ENCODE assay signal across 1 cellular context in the genomic region with DNA sequence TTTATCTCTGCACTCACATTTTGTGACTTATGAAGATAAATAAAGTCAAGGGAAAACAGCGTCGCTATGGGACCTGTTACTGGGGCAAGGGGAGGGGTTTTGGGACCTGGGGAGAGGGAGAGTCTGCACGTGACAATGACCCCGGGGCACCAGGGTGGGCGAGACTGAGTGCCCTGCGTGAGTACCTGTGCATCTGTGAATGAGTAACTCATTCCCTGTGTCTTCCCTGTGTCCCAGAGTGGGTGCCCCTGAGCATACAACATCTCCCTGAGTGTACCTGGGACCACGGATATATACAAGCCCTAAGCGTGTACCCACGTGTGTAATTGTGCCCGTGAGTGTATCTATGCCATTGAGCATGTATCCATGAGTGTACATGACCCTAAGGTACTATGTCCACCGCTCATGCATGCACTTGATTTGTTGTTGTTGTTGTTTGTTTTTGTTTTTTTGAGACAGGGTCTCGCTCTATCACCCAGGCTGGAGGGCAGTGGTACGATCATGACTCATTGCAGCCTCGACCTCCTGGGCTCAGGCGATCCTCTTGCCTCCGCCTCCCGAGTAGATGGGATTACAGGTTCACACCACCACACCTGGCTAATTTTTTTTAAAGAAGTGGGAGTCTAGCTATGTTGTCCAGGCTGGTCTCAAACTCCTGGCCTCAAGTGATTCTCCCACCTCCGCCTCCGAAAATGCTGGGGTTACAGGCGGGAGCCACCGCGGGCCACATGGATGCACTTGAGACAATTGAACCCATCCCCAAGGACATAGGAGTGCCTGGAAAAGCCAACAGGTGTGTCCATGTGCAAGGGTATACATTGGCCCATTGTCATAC.
TF ChIP-seq lines count a peak whose summit lies in the region.

No MANE protein-coding gene starts in this region.

TF ChIP-seq in GM23338, 12 proteins besides CTCF, POLR2A, EP300 and RAD21 (continued from another document):
- TF ChIP-seq, protein P1, sequence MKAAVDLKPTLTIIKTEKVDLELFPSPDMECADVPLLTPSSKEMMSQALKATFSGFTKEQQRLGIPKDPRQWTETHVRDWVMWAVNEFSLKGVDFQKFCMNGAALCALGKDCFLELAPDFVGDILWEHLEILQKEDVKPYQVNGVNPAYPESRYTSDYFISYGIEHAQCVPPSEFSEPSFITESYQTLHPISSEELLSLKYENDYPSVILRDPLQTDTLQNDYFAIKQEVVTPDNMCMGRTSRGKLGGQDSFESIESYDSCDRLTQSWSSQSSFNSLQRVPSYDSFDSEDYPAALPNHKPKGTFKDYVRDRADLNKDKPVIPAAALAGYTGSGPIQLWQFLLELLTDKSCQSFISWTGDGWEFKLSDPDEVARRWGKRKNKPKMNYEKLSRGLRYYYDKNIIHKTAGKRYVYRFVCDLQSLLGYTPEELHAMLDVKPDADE (IDR thresholded peaks at IDR 0.05), result no peak
- TF ChIP-seq, protein P2, sequence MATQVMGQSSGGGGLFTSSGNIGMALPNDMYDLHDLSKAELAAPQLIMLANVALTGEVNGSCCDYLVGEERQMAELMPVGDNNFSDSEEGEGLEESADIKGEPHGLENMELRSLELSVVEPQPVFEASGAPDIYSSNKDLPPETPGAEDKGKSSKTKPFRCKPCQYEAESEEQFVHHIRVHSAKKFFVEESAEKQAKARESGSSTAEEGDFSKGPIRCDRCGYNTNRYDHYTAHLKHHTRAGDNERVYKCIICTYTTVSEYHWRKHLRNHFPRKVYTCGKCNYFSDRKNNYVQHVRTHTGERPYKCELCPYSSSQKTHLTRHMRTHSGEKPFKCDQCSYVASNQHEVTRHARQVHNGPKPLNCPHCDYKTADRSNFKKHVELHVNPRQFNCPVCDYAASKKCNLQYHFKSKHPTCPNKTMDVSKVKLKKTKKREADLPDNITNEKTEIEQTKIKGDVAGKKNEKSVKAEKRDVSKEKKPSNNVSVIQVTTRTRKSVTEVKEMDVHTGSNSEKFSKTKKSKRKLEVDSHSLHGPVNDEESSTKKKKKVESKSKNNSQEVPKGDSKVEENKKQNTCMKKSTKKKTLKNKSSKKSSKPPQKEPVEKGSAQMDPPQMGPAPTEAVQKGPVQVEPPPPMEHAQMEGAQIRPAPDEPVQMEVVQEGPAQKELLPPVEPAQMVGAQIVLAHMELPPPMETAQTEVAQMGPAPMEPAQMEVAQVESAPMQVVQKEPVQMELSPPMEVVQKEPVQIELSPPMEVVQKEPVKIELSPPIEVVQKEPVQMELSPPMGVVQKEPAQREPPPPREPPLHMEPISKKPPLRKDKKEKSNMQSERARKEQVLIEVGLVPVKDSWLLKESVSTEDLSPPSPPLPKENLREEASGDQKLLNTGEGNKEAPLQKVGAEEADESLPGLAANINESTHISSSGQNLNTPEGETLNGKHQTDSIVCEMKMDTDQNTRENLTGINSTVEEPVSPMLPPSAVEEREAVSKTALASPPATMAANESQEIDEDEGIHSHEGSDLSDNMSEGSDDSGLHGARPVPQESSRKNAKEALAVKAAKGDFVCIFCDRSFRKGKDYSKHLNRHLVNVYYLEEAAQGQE (IDR thresholded peaks at IDR 0.05; ENCODE audit: unreplicated experiment), result no peak
